Comparison of ENCODE assay signal across 17 cellular contexts in the genomic region with DNA sequence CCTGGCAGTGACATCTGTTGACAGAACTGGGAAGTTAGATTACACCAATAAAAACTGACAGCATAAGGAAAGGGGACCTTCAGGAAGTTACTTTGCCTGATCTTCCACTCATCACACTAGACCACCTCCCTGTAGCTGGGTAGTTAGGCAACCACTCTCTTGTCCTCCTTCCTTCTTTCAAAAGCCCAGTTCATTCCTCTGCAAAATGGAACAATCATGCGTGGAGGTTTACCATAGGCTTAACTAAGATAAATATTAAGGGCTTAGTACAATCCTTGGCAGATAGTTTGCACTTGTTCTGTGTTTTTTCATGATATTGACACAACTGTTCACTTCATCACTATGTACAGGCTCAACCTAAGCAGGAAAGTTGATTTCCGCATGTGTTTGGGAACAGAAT. TPM values are rescaled to one million over a fixed set of nuclear protein-coding genes. Genes with fewer than 3 reads are reported as not detected.
DNase-seq lines count a peak whose midpoint lies in the region; ATAC-seq and TF ChIP-seq lines count a peak whose summit lies in the region.
"Had no signal": no experiment of that assay in that cellular context is flagged by ENCODE, and none has a peak within 500 bp of the region (broad histone marks: within the 10 kb centered on the region; RNA-seq: fewer than 3 reads in every experiment).

No MANE protein-coding gene starts in this region.

- H3K4me1 ChIP-seq in CD4-positive, CD25-positive, alpha-beta regulatory T cell (ENCODE audit: control insufficient read depth, insufficient read depth, low read length, poor library complexity, severe bottlenecking) = peaks cover 29% of the 10 kb centered on the region
- H3K4me1 ChIP-seq: body of pancreas had no signal

- H3K9me3 ChIP-seq in CD4-positive, CD25-positive, alpha-beta regulatory T cell (ENCODE audit: control insufficient read depth in 2 of 2, low read length in 2 of 2) = no peaks in the 10 kb centered on the region
- H3K9me3 ChIP-seq: body of pancreas had no signal

- H3K27me3 ChIP-seq in CD4-positive, CD25-positive, alpha-beta regulatory T cell (ENCODE audit: control insufficient read depth, insufficient read depth, low read length) = no peaks in the 10 kb centered on the region
- no peaks in the 10 kb centered on the region for H3K27me3 ChIP-seq in HL-60 (ENCODE audit: insufficient read depth, poor library complexity, severe bottlenecking)
- H3K27me3 ChIP-seq: body of pancreas, foreskin keratinocyte had no signal

- H3K36me3 Mint-ChIP-seq in CD4-positive, CD25-positive, alpha-beta regulatory T cell = no peaks in the 10 kb centered on the region
- H3K36me3 Mint-ChIP-seq: activated naive CD4-positive, alpha-beta T cell treated with anti-CD3 and anti-CD28 coated beads, Interleukin-2, amount 50 U/mL, for 72 hours had no signal

- H3K4me3 ChIP-seq in CD4-positive, CD25-positive, alpha-beta regulatory T cell (ENCODE audit: low read depth, low read length) = peak overlapping the region; percentile 61
- no peak overlapping the region for H3K4me3 ChIP-seq in HL-60 (replicated peaks; ENCODE audit: insufficient read depth, low read length)
- H3K4me3 ChIP-seq: body of pancreas, SK-N-MC had no signal

- H3K4me3 Mint-ChIP-seq in CD4-positive, CD25-positive, alpha-beta regulatory T cell = peak overlapping the region in 3 of 4 donors; percentile 18 to 26 (median 19)
- H3K4me3 Mint-ChIP-seq: neural crest cell had no signal

- peaks cover 10 to 53% (median 36%) of the 10 kb centered on the region in 4 donors for H3K4me1 Mint-ChIP-seq in CD4-positive, CD25-positive, alpha-beta regulatory T cell
- H3K4me1 Mint-ChIP-seq: neural crest cell had no signal

- no peaks in the 10 kb centered on the region for H3K27me3 Mint-ChIP-seq in CD4-positive, CD25-positive, alpha-beta regulatory T cell

- ATAC-seq in CD4-positive, CD25-positive, alpha-beta regulatory T cell (ENCODE audit: low read depth in 2 of 2) = peak in 1 of 2 donors; percentile 5
- ATAC-seq in GM21447 (IDR thresholded peaks at IDR 0.05; ENCODE audit: unreplicated experiment) = no peak
- no peak for ATAC-seq in GM21528 (IDR thresholded peaks at IDR 0.05; ENCODE audit: low FRiP score, unreplicated experiment)
- ATAC-seq: activated naive CD4-positive, alpha-beta T cell treated with anti-CD3 and anti-CD28 coated beads, Interleukin-2, amount 50 U/mL, for 72 hours; body of pancreas; foreskin keratinocyte had no signal

- no peak overlapping the region for H3K27ac ChIP-seq in CD4-positive, CD25-positive, alpha-beta regulatory T cell (ENCODE audit: insufficient read depth, low read length, poor library complexity, severe bottlenecking)
- H3K27ac ChIP-seq in HL-60 (replicated peaks) = peak overlapping the region; percentile 18; the same call in 1 of the 2 replicates
- H3K27ac ChIP-seq: body of pancreas, foreskin keratinocyte, SK-N-MC had no signal

- in situ Hi-C loops in G401 (cut with HindIII; ENCODE audit: low sequenced_read_pairs) = no loop called here

- H3K36me3 ChIP-seq in CD4-positive, CD25-positive, alpha-beta regulatory T cell (ENCODE audit: control insufficient read depth, insufficient read depth, low read length) = no peaks in the 10 kb centered on the region

- peak overlapping the region; percentile 11 to 50 (median 35) for H3K27ac Mint-ChIP-seq in CD4-positive, CD25-positive, alpha-beta regulatory T cell
- H3K27ac Mint-ChIP-seq: activated naive CD4-positive, alpha-beta T cell treated with anti-CD3 and anti-CD28 coated beads, Interleukin-2, amount 50 U/mL, for 72 hours had no signal

- no peak for TF ChIP-seq CTCF in HL-60 (IDR thresholded peaks at IDR 0.05; ENCODE audit: insufficient read depth, low read length)

- H3K9me3 Mint-ChIP-seq in CD4-positive, CD25-positive, alpha-beta regulatory T cell = peaks cover 0 to 2% (median 0%) of the 10 kb centered on the region in 7 donors
- H3K9me3 Mint-ChIP-seq: activated naive CD4-positive, alpha-beta T cell treated with anti-CD3 and anti-CD28 coated beads, Interleukin-2, amount 50 U/mL, for 72 hours; activated T-cell treated with anti-CD3 and anti-CD28 coated beads, Interleukin-2, amount 50 U/mL, for 72 hours; neural crest cell had no signal

- no peak for DNase-seq in CD4-positive, CD25-positive, alpha-beta regulatory T cell
- DNase-seq in HL-60 (ENCODE audit: low read depth in 1 of 2, low spot score in 1 of 2) = peak in 1 of 2 experiments; percentile 63
- DNase-seq in NOMO-1 treated with dmso at 0.1 percent for 144 hours (lab: John Stamatoyannopoulos, UW; ENCODE audit: unreplicated experiment) = peak; percentile 58
- peak; percentile 74 for DNase-seq in iris pigment epithelial cell (ENCODE audit: low read depth)
- no peak for DNase-seq in G401 (ENCODE audit: low spot score)
- DNase-seq: activated CD4-positive, alpha-beta T cell treated with anti-CD3 and anti-CD28 coated beads, Interleukin-2, amount 50 U/mL, for 48 hours; activated T-cell treated with anti-CD3 and anti-CD28 coated beads, Interleukin-2, amount 50 U/mL, for 72 hours; body of pancreas; foreskin keratinocyte; NCI-H1092; NCI-H524 treated with DMSO at 0.1 percent for 48 hours; stimulated activated CD8-positive, alpha-beta memory T cell treated with anti-CD3 and anti-CD28 coated beads, Interleukin-4, amount 100 ng/mL, for 48 hours had no signal

RNA-seq across cellular contexts. Expression of a gene that starts 10.1 kb away (rescaled TPM):
- 343 TPM for total RNA-seq in CD4-positive, CD25-positive, alpha-beta regulatory T cell
- 10 to 100 TPM; 17.2 to 37.6 (median 24.3) TPM for polyA plus RNA-seq in CD4-positive, CD25-positive, alpha-beta regulatory T cell
- 0.37 TPM in 1 of 2 replicates, not detected in the other for total RNA-seq in G401 (2014; rRNA removed; shearing (Covaris generic))
- total RNA-seq: neural crest cell had no signal

Comparison
In these comparisons a context has a peak if more than half of its experiments do, and no peak if none do; other contexts are left out.
1. DNase-seq: peak in NOMO-1 treated with dmso at 0.1 percent for 144 hours (single experiment) and iris pigment epithelial cell (single experiment); none in CD4-positive, CD25-positive, alpha-beta regulatory T cell (0 of 3) and G401 (single experiment).
2. RNA of a gene that starts 10.1 kb away (total RNA-seq): 343 TPM in CD4-positive, CD25-positive, alpha-beta regulatory T cell (single experiment); 0.37 TPM in G401; every median in the first group is over 100 times any median in the second.